ENCODE assay signal across 20 cellular contexts in the genomic region with DNA sequence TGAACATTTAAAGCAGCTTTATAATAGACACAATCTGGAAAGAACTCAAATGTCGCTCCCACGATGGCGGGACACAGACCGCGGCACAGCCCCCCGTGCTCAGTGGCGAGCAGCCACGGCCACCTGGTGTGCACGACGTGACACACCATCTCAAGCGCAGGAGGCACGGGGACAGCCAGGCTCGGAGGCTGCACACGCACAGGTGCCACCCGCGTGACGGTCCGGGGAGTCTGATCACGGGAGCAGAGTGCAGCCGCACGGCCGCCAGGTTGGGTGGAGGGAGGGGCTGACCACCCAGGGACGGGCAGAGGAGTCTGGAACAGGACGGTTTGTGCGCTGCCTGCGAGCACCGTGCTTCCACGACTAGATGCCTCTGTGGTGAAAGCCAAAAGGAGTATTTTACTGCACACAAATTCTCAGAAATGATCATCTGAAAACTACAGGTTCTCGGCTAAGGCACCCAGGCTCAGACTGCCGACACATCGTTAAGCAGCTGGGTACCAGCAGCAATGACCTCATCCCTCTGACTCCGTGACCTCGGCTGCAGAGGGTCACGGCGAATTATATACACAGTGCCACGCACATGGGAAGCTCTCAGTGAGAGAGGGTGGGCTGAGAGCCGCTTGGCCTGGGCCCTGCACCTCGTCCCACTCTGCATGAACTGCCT. TPM values are rescaled to one million over a fixed set of nuclear protein-coding genes. Genes with fewer than 3 reads are reported as not detected.
DNase-seq lines count a peak whose midpoint lies in the region; ATAC-seq and TF ChIP-seq lines count a peak whose summit lies in the region.
"Had no signal": no experiment of that assay in that cellular context is flagged by ENCODE, and none has a peak within 500 bp of the region (broad histone marks: within the 10 kb centered on the region; RNA-seq: fewer than 3 reads in every experiment).

No MANE protein-coding gene starts in this region.

- peaks cover 15% of the 10 kb centered on the region; the same call in 1 of the 2 replicates for H4K20me1 ChIP-seq in BLaER1

- H3K9ac ChIP-seq in BLaER1: 0 out of 2 replicates have a peak overlapping the region, but pooled peaks have one; percentile 63

- H3K27ac ChIP-seq in BLaER1 (peak overlapping the region; percentile 75; the same call in 1 of the 2 replicates), SJCRH30 (peak overlapping the region; percentile 50), adrenal gland (no peak overlapping the region)
- H3K27ac ChIP-seq: C4-2B had no signal

- H3K9me3 ChIP-seq in BLaER1 (no peaks in the 10 kb centered on the region), SJCRH30 (replicated peaks) (no peaks in the 10 kb centered on the region), adrenal gland (replicated peaks in 1 of 3) (no peaks in the 10 kb centered on the region)
- H3K9me3 ChIP-seq: MG63 had no signal

- TF ChIP-seq POLR2A in adrenal gland (IDR thresholded peaks at IDR 0.05): no peak

- WGBS in adrenal gland, 4 donors: 82 to 90% (median 85%) methylated on average over 20 to 38 of the region's 38 CpGs

- no peaks in the 10 kb centered on the region for H3K27me3 Mint-ChIP-seq in neural crest cell (ENCODE audit: low read depth)
- H3K27me3 Mint-ChIP-seq in natural killer cell treated with Interleukin-12 subunit alpha and Interleukin-12 subunit beta and Interleukin-15 and Interleukin-18, amount 100 ng/mL, for 72 hours: no peaks in the 10 kb centered on the region

- no peaks in the 10 kb centered on the region for H3K27me3 ChIP-seq in BLaER1
- H3K27me3 ChIP-seq in SJCRH30: no peaks in the 10 kb centered on the region
- no peaks in the 10 kb centered on the region for H3K27me3 ChIP-seq in adrenal gland
- H3K27me3 ChIP-seq: MG63 had no signal

- DNase-seq in SJCRH30: peak; percentile 34 to 51
- peak; percentile 36 for DNase-seq in fibroblast of villous mesenchyme (ENCODE audit: low read depth)
- peak; percentile 36 for DNase-seq in neural crest cell (ENCODE audit: low read depth, low spot score)
- no peak for DNase-seq in adrenal gland
- DNase-seq in UCSD-AML1 (lab: John Stamatoyannopoulos, UW; ENCODE audit: unreplicated experiment): no peak
- no peak for DNase-seq in natural killer cell treated with Interleukin-12 subunit alpha and Interleukin-12 subunit beta and Interleukin-15 and Interleukin-18, amount 100 ng/mL, for 72 hours (ENCODE audit: low spot score)
- no peak for DNase-seq in GM19240 (ENCODE audit: insufficient read length, low spot score)
- DNase-seq: 8988T, DMS53, EL, H7, Kasumi-1, MG63, NCI-H1417, NCI-H187, NCI-H446, NCI-H526, OCI-M1 had no signal

- H3K4me1 ChIP-seq in BLaER1: peaks cover 96% of the 10 kb centered on the region
- H3K4me1 ChIP-seq in SJCRH30: peaks cover 23% of the 10 kb centered on the region
- peaks cover 19 to 21% of the 10 kb centered on the region in 2 donors for H3K4me1 ChIP-seq in adrenal gland (replicated peaks in 1 of 2)

- H3K4me3 ChIP-seq in BLaER1 (no peak overlapping the region), SJCRH30 (no peak overlapping the region), fibroblast of villous mesenchyme (ENCODE audit: low read depth, low read length) (no peak overlapping the region), adrenal gland (no peak overlapping the region)
- H3K4me3 ChIP-seq: MG63 had no signal

- no peaks in the 10 kb centered on the region for H3K36me3 Mint-ChIP-seq in neural crest cell (ENCODE audit: low read depth)
- no peaks in the 10 kb centered on the region for H3K36me3 Mint-ChIP-seq in natural killer cell treated with Interleukin-12 subunit alpha and Interleukin-12 subunit beta and Interleukin-15 and Interleukin-18, amount 100 ng/mL, for 72 hours

- H3K36me3 ChIP-seq in BLaER1 (peaks cover 16% of the 10 kb centered on the region; the same call in 1 of the 2 replicates), SJCRH30 (no peaks in the 10 kb centered on the region), adrenal gland (replicated peaks in 1 of 2) (no peaks in the 10 kb centered on the region)
- H3K36me3 ChIP-seq: MG63 had no signal

- peak overlapping the region; percentile 86 for H3K4me2 ChIP-seq in BLaER1

- no peaks in the 10 kb centered on the region for H3K9me3 Mint-ChIP-seq in neural crest cell
- no peaks in the 10 kb centered on the region for H3K9me3 Mint-ChIP-seq in natural killer cell treated with Interleukin-12 subunit alpha and Interleukin-12 subunit beta and Interleukin-15 and Interleukin-18, amount 100 ng/mL, for 72 hours

- no peak for ATAC-seq in natural killer cell treated with Interleukin-12 subunit alpha and Interleukin-12 subunit beta and Interleukin-15 and Interleukin-18, amount 100 ng/mL, for 72 hours

- peak overlapping the region; percentile 43 for H3K27ac Mint-ChIP-seq in neural crest cell (ENCODE audit: unreplicated experiment)
- no peak overlapping the region for H3K27ac Mint-ChIP-seq in natural killer cell treated with Interleukin-12 subunit alpha and Interleukin-12 subunit beta and Interleukin-15 and Interleukin-18, amount 100 ng/mL, for 72 hours

- H3K4me3 Mint-ChIP-seq in neural crest cell: peak overlapping the region; percentile 29
- H3K4me3 Mint-ChIP-seq in natural killer cell treated with Interleukin-12 subunit alpha and Interleukin-12 subunit beta and Interleukin-15 and Interleukin-18, amount 100 ng/mL, for 72 hours: no peak overlapping the region

- no peak for TF ChIP-seq CTCF in fibroblast of villous mesenchyme (IDR thresholded peaks at IDR 0.05; ENCODE audit: insufficient read depth, low read depth, low read length)
- TF ChIP-seq CTCF in neural crest cell (conservative IDR thresholded peaks at IDR 0.05): no peak
- no peak for TF ChIP-seq CTCF in adrenal gland (IDR thresholded peaks at IDR 0.05)

- intact Hi-C loops in adrenal gland (cut with DNase I): loop anchor here in 1 of 2 donors (5.0 kb wide), 1 partner anchor 42 kb away; no protein-coding TSS in a partner anchor

- peaks cover 36% of the 10 kb centered on the region for H3K4me1 Mint-ChIP-seq in neural crest cell
- no peaks in the 10 kb centered on the region for H3K4me1 Mint-ChIP-seq in natural killer cell treated with Interleukin-12 subunit alpha and Interleukin-12 subunit beta and Interleukin-15 and Interleukin-18, amount 100 ng/mL, for 72 hours (ENCODE audit: low read depth in 2 of 2)

RNA-seq across cellular contexts. Expression of a gene that starts 7.5 kb away (rescaled TPM):
- 0.15 TPM in 1 of 2 replicates, not detected in the other for total RNA-seq in SJCRH30 (2014; rRNA removed; shearing (Covaris generic))
- 1.9 and 2.6 TPM in 2 replicates for total RNA-seq in fibroblast of villous mesenchyme
- total RNA-seq in neural crest cell: 0.91 and 1.1 TPM in 2 replicates
- 10 to 100 TPM in 6 of 8 donors, 1 to 10 TPM in 2; 3.5 to 44.1 (median 22.5) TPM for total RNA-seq in adrenal gland
- 10 to 100 TPM in 1 of 3 donors, 1 to 10 TPM in 2; 1.9 to 22.4 (median 9.1) TPM for polyA plus RNA-seq in adrenal gland
- not detected for total RNA-seq in natural killer cell treated with Interleukin-12 subunit alpha and Interleukin-12 subunit beta and Interleukin-15 and Interleukin-18, amount 100 ng/mL, for 72 hours

RNA-seq across cellular contexts. Expression of a gene that starts 36.0 kb away (rescaled TPM):
- 0.93 and 2.1 TPM in 2 replicates for total RNA-seq in SJCRH30 (2014; rRNA removed; shearing (Covaris generic))
- total RNA-seq in fibroblast of villous mesenchyme (under 0.01 TPM in 1 of 2 replicates, not detected in the other), neural crest cell (0.41 TPM in 1 of 2 replicates, not detected in the other), adrenal gland (10 to 100 TPM in 4 of 8 donors, 1 to 10 TPM in 4; 2.8 to 17.3 (median 9.9) TPM)
- 10 to 100 TPM in 1 of 3 donors, 1 to 10 TPM in 1, under 1 TPM in 1; 0.90 to 14.2 (median 7.9) TPM for polyA plus RNA-seq in adrenal gland
- total RNA-seq in natural killer cell treated with Interleukin-12 subunit alpha and Interleukin-12 subunit beta and Interleukin-15 and Interleukin-18, amount 100 ng/mL, for 72 hours: 1 to 10 TPM in 1 of 2 donors, under 1 TPM in 1; 0.89 to 8.1 TPM

Comparison
In these comparisons a context has a peak if more than half of its experiments do, and no peak if none do; other contexts are left out.
1. H3K27ac ChIP-seq: peak in BLaER1 (single experiment) and SJCRH30 (single experiment); none in adrenal gland (0 of 5).
2. DNase-seq: peak in SJCRH30 (2 of 2), fibroblast of villous mesenchyme (single experiment) and neural crest cell (single experiment); none in adrenal gland (0 of 7), UCSD-AML1 (single experiment), natural killer cell treated with Interleukin-12 subunit alpha and Interleukin-12 subunit beta and Interleukin-15 and Interleukin-18, amount 100 ng/mL, for 72 hours (single experiment) and GM19240 (single experiment).